Comparison of ENCODE assay signal across 9 cellular contexts in genomic region chr17:78132086-78132676, GRCh38. TPM values are rescaled to one million over a fixed set of nuclear protein-coding genes. Genes with fewer than 3 reads are reported as not detected.
DNase-seq lines count a peak whose midpoint lies in the region; ATAC-seq and TF ChIP-seq lines count a peak whose summit lies in the region.
"Had no signal": no experiment of that assay in that cellular context is flagged by ENCODE, and none has a peak within 500 bp of the region (broad histone marks: within the 10 kb centered on the region; RNA-seq: fewer than 3 reads in every experiment).

No MANE protein-coding gene starts in this region.

- peaks cover 0 to 9% (median 0%) of the 10 kb centered on the region in 4 donors for H3K36me3 ChIP-seq in stomach
- H3K36me3 ChIP-seq: HAP-1 had no signal

- no peak for TF ChIP-seq POLR2A in stomach (IDR thresholded peaks at IDR 0.05)

- H3K9me3 Mint-ChIP-seq in Calu3 (ENCODE audit: low read depth, unreplicated experiment) = no peaks in the 10 kb centered on the region

- H3K36me3 Mint-ChIP-seq in Calu3 (ENCODE audit: insufficient read depth, unreplicated experiment) = peaks cover 44% of the 10 kb centered on the region

- TF ChIP-seq CTCF in Calu3 (IDR thresholded peaks at IDR 0.05; ENCODE audit: unreplicated experiment) (no peak), stomach (IDR thresholded peaks at IDR 0.05) (no peak)

- H3K27ac Mint-ChIP-seq in Calu3 (ENCODE audit: unreplicated experiment) = no peak overlapping the region

- peaks cover 45 to 84% (median 62%) of the 10 kb centered on the region in 4 donors for H3K4me1 ChIP-seq in stomach

- H3K27ac ChIP-seq in layer of hippocampus (ENCODE audit: low read depth, low read length) = peak overlapping the region; percentile 46
- peak overlapping the region in 4 of 5 donors; percentile 37 to 91 (median 84) for H3K27ac ChIP-seq in stomach

- peaks cover 44% of the 10 kb centered on the region for H3K4me1 Mint-ChIP-seq in Calu3 (ENCODE audit: low read depth, unreplicated experiment)

- 9 to 29% (median 13%) methylated on average over 5 to 38 of the region's 38 CpGs for WGBS in stomach, 5 donors

- DNase-seq in Calu3 (peak; percentile 72), stomach (peak; percentile 63), GM03348 (ENCODE audit: low spot score) (no peak), NCI-H748 (lab: John Stamatoyannopoulos, UW; ENCODE audit: unreplicated experiment) (no peak)
- DNase-seq in Jurkat, Clone E6-1 (ENCODE audit: low read depth, low spot score) = peak; percentile 81
- DNase-seq in activated effector memory CD4-positive, alpha-beta T cell treated with anti-CD3 and anti-CD28 coated beads, Interleukin-2, amount 50 U/mL, for 16 hours = peak; percentile 88

- peak overlapping the region; percentile 85 for H3K4me3 ChIP-seq in Jurkat, Clone E6-1 (ENCODE audit: low read length)
- H3K4me3 ChIP-seq in stomach = peak overlapping the region; percentile 37 to 56 (median 44)
- H3K4me3 ChIP-seq: HAP-1 had no signal

- H3K27me3 Mint-ChIP-seq in Calu3 (ENCODE audit: unreplicated experiment) = no peaks in the 10 kb centered on the region

- peak overlapping the region; percentile 68 for H3K4me3 Mint-ChIP-seq in Calu3 (ENCODE audit: low read depth, unreplicated experiment)

- no TSS peak for BruUV-seq in Calu3 (replicated peaks; lab: Mats Ljungman, UMichigan)

- TF ChIP-seq EP300 in stomach (IDR thresholded peaks at IDR 0.05) = no peak

- H3K27me3 ChIP-seq in layer of hippocampus (ENCODE audit: control insufficient read depth, insufficient read depth, low read length) (no peaks in the 10 kb centered on the region), stomach (peaks cover 0 to 45% (median 5%) of the 10 kb centered on the region in 3 donors)

- CTCF ChIA-PET in Calu3 (lab: Charles Lee) = interaction anchor here (0.7 to 1.3 kb wide), 3 partner anchors 13 to 50 kb away, joined by 3 read pairs; partner anchors contain the start of gene SYNGR2

- H3K9me3 ChIP-seq in stomach = no peaks in the 10 kb centered on the region
- H3K9me3 ChIP-seq: HAP-1 had no signal

- intact Hi-C loops in Calu3 (cut with micrococcal nuclease; ENCODE audit: unreplicated experiment) = no loop called here
- intact Hi-C loops in stomach (cut with DNase I; ENCODE audit: low total_unique reads) = no loop called here

- ATAC-seq in GM21360 (IDR thresholded peaks at IDR 0.05; ENCODE audit: unreplicated experiment) = no peak

RNA-seq across cellular contexts. Expression of gene TMC8, which starts 1.6 kb away (rescaled TPM):
- 1.1 and 2.1 TPM in 2 replicates for total RNA-seq in Calu3 (2022)
- 73.5 TPM for polyA plus RNA-seq in Jurkat, Clone E6-1 (2012; ENCODE audit: insufficient read depth, insufficient read length)
- total RNA-seq in stomach = 10 to 100 TPM in 2 of 5 donors, 1 to 10 TPM in 3; 4.1 to 19.8 (median 7.8) TPM
- 1 to 10 TPM; 1.6 to 3.3 (median 2.4) TPM for polyA plus RNA-seq in stomach

RNA-seq across cellular contexts. Expression of gene TMC6, which starts 3.6 kb away (rescaled TPM):
- total RNA-seq in Calu3 (2022) (116 and 133 TPM in 2 replicates), stomach (100 to 1,000 TPM in 1 of 5 donors, 10 to 100 TPM in 4; 29.9 to 223 (median 46.1) TPM)
- 82.5 TPM for polyA plus RNA-seq in Jurkat, Clone E6-1 (2012; ENCODE audit: insufficient read depth, insufficient read length)
- polyA plus RNA-seq in stomach = 10 to 100 TPM in 2 of 3 donors, 1 to 10 TPM in 1; 9.2 to 43.5 (median 17.9) TPM

RNA-seq across cellular contexts. Expression of gene C17orf99, which starts 14.0 kb away (rescaled TPM):
- not detected in 2 replicates for total RNA-seq in Calu3 (2022)
- polyA plus RNA-seq in Jurkat, Clone E6-1 (2012; ENCODE audit: insufficient read depth, insufficient read length) = not detected
- not detected for total RNA-seq in stomach
- polyA plus RNA-seq in stomach = under 1 TPM in 1 of 3 donors, not detected in 2; 0.08 TPM

RNA-seq across cellular contexts. Expression of gene SYNGR2, which starts 36.2 kb away (rescaled TPM):
- total RNA-seq in Calu3 (2022) = 204 and 229 TPM in 2 replicates
- 56.8 TPM for polyA plus RNA-seq in Jurkat, Clone E6-1 (2012; ENCODE audit: insufficient read depth, insufficient read length)
- total RNA-seq in stomach = 100 to 1,000 TPM in 1 of 5 donors, 10 to 100 TPM in 4; 28.6 to 219 (median 44.9) TPM
- polyA plus RNA-seq in stomach = 100 to 1,000 TPM in 1 of 3 donors, 10 to 100 TPM in 2; 36.0 to 151 (median 71.7) TPM

RNA-seq across cellular contexts. Expression of gene TK1, which starts 54.7 kb away (rescaled TPM):
- total RNA-seq in Calu3 (2022) (89.7 and 95.3 TPM in 2 replicates), stomach (10 to 100 TPM in 4 of 5 donors, 1 to 10 TPM in 1; 4.5 to 35.6 (median 17.8) TPM)
- 52.8 TPM for polyA plus RNA-seq in Jurkat, Clone E6-1 (2012; ENCODE audit: insufficient read depth, insufficient read length)
- 10 to 100 TPM in 2 of 3 donors, 1 to 10 TPM in 1; 8.7 to 38.1 (median 17.7) TPM for polyA plus RNA-seq in stomach

Comparison
In these comparisons a context has a peak if more than half of its experiments do, and no peak if none do; other contexts are left out.
1. DNase-seq: peak in Calu3 (single experiment), Jurkat, Clone E6-1 (single experiment), activated effector memory CD4-positive, alpha-beta T cell treated with anti-CD3 and anti-CD28 coated beads, Interleukin-2, amount 50 U/mL, for 16 hours (single experiment) and stomach (single experiment); none in GM03348 (single experiment) and NCI-H748 (single experiment).